Comparison of ENCODE assay signal across 5 cellular contexts in genomic region chr5:177723831-177724485, GRCh38. TPM values are rescaled to one million over a fixed set of nuclear protein-coding genes. Genes with fewer than 3 reads are reported as not detected.
"Had no signal": no experiment of that assay in that cellular context is flagged by ENCODE, and none has a peak within 500 bp of the region (broad histone marks: within the 10 kb centered on the region; RNA-seq: fewer than 3 reads in every experiment).

No MANE protein-coding gene starts in this region.

RNA-seq across cellular contexts. Expression of gene FAM153A, which starts 58.7 kb away (rescaled TPM):
- total RNA-seq: neural crest cell, osteocyte, pulmonary artery endothelial cell, urinary bladder had no signal
- polyA plus RNA-seq: smooth muscle cell had no signal
